ENCODE assay signal across 26 cellular contexts in the genomic region with DNA sequence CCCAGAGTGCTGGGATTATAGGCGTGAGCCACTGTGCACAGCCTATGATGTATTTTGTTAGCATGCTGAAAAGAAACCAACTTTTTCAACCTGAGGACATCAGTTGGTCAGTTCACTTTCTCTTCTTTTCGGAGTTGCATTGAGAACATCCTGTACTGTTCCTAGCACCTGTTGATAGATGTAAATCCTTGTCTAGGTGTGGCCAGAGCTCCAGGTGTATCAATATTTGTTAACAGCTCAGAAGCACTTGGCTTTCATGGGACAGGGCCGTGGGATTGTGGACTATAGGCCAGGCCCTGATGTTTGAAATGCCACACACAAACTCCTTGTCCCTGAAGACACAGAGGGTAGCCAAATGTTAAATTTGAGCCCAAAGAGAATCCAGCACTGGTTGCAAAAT. TPM values are rescaled to one million over a fixed set of nuclear protein-coding genes. Genes with fewer than 3 reads are reported as not detected.
"Had no signal": no experiment of that assay in that cellular context is flagged by ENCODE, and none has a peak within 500 bp of the region (broad histone marks: within the 10 kb centered on the region; RNA-seq: fewer than 3 reads in every experiment).

No MANE protein-coding gene starts in this region.

- ATAC-seq: activated naive CD8-positive, alpha-beta T cell treated with anti-CD3 and anti-CD28 coated beads, Interleukin-2, amount 50 U/mL, for 24 hours; activated T-cell treated with anti-CD3 and anti-CD28 coated beads, Interleukin-2, amount 50 U/mL, for 72 hours; gastrocnemius medialis; sciatic nerve; stimulated activated memory B cell treated with anti-CD40 and anti-IgM and Interleukin-4, amounts not matched to agents 10 μg/mL and 1 μg/mL and 100 μg/mL, for 72 hours; T-helper 17 cell had no signal

- H3K36me3 ChIP-seq: esophagus squamous epithelium, gastrocnemius medialis had no signal

- H3K27me3 ChIP-seq: esophagus squamous epithelium, gastrocnemius medialis had no signal

- H3K4me3 ChIP-seq: esophagus squamous epithelium, gastrocnemius medialis, smooth muscle cell had no signal

- DNase-seq: activated CD4-positive, alpha-beta memory T cell treated with anti-CD3 and anti-CD28 coated beads for 36 hours; activated CD4-positive, alpha-beta T cell treated with anti-CD3 and anti-CD28 coated beads for 4 hours; activated CD4-positive, CD25-positive, alpha-beta regulatory T cell; activated effector memory CD4-positive, alpha-beta T cell treated with anti-CD3 and anti-CD28 coated beads, Interleukin-2, amount 50 U/mL, for 16 hours; activated naive CD4-positive, alpha-beta T cell treated with anti-CD3 and anti-CD28 coated beads, Interleukin-2, amount 50 U/mL, for 16 hours; activated naive CD8-positive, alpha-beta T cell treated with anti-CD3 and anti-CD28 coated beads, Interleukin-2, amount 50 U/mL, for 24 hours; activated T-cell treated with anti-CD3 and anti-CD28 coated beads, Interleukin-2, amount 50 U/mL, for 72 hours; cerebellar nuclear complex; cortex of kidney; endodermal cell; esophagus squamous epithelium; gastrocnemius medialis; hypothalamus; mesenchymal stem cell; naive B cell; nucleus accumbens; stimulated activated CD4-positive, alpha-beta T cell treated with anti-CD3 and anti-CD28 coated beads, Interleukin-15, amount 100 ng/mL, for 24 hours; T-helper 17 cell; trophoblast cell had no signal

- H3K4me1 ChIP-seq: esophagus squamous epithelium, gastrocnemius medialis had no signal

- H3K9me3 ChIP-seq: esophagus squamous epithelium, gastrocnemius medialis had no signal

- H3K27ac ChIP-seq: esophagus squamous epithelium, gastrocnemius medialis had no signal

RNA-seq across cellular contexts. Expression of a gene that starts 14.9 kb away (rescaled TPM):
- total RNA-seq: activated CD4-positive, alpha-beta memory T cell treated with anti-CD3 and anti-CD28 coated beads for 36 hours; activated T-cell treated with anti-CD3 and anti-CD28 coated beads, Interleukin-2, amount 50 U/mL, for 72 hours; endodermal cell; mucosa of gallbladder; renal cortical epithelial cell; temporal lobe had no signal
- polyA plus RNA-seq: neural cell had no signal

RNA-seq across cellular contexts. Expression of a gene that starts 28.3 kb away (rescaled TPM):
- total RNA-seq: activated T-cell treated with anti-CD3 and anti-CD28 coated beads, Interleukin-2, amount 50 U/mL, for 72 hours; endodermal cell; gastrocnemius medialis; mucosa of gallbladder; renal cortical epithelial cell; smooth muscle cell had no signal
- polyA plus RNA-seq: neural cell had no signal

RNA-seq across cellular contexts. Expression of a gene that starts 42.4 kb away (rescaled TPM):
- total RNA-seq: smooth muscle cell, T-helper 17 cell had no signal
- polyA plus RNA-seq: neural cell, smooth muscle cell had no signal
